ENCODE assay signal across 9 cellular contexts in genomic region chr7:1418505-1419309, GRCh38. TPM values are rescaled to one million over a fixed set of nuclear protein-coding genes. Genes with fewer than 3 reads are reported as not detected.
A peak's percentile ranks its signal among the peaks of the same experiment; 100 is the strongest.
DNase-seq lines count a peak whose midpoint lies in the region; ATAC-seq and TF ChIP-seq lines count a peak whose summit lies in the region.
"Had no signal": no experiment of that assay in that cellular context is flagged by ENCODE, and none has a peak within 500 bp of the region (broad histone marks: within the 10 kb centered on the region; RNA-seq: fewer than 3 reads in every experiment).

No MANE protein-coding gene starts in this region.

- TF ChIP-seq CTCF in LNCaP clone FGC (IDR thresholded peaks at IDR 0.05; ENCODE audit: control insufficient read depth, extremely low read depth, insufficient read depth) = no peak

- DNase-seq in activated CD4-positive, alpha-beta T cell treated with anti-CD3 and anti-CD28 coated beads for 48 hours = peak; percentile 29
- no peak for DNase-seq in activated CD4-positive, alpha-beta T cell treated with anti-CD3 and anti-CD28 coated beads for 4 hours
- DNase-seq in LNCaP clone FGC (ENCODE audit: low read depth) = peak; percentile 49
- DNase-seq in lung microvascular endothelial cell (ENCODE audit: low read depth in 2 of 2) = peak; percentile 24 to 36
- DNase-seq in NCI-H1092 treated with DMSO at 0.1 percent for 48 hours (lab: John Stamatoyannopoulos, UW) = no peak

- peak overlapping the region; percentile 42 for H3K27ac Mint-ChIP-seq in T-helper 1 cell treated with Interleukin-12 subunit alpha and Interleukin-12 subunit beta and Interleukin-4 antibody, amounts not matched to agents 30 μg/mL and 1 μg/mL, for 36 hours
- H3K27ac Mint-ChIP-seq: nephron had no signal

- H3K4me3 ChIP-seq in LNCaP clone FGC (ENCODE audit: low read depth, low read length) = no peak overlapping the region

- peak overlapping the region; percentile 35 for H3K4me3 Mint-ChIP-seq in T-helper 1 cell treated with Interleukin-12 subunit alpha and Interleukin-12 subunit beta and Interleukin-4 antibody, amounts not matched to agents 30 μg/mL and 1 μg/mL, for 36 hours
- H3K4me3 Mint-ChIP-seq: nephron had no signal

- ATAC-seq in GM19467 (IDR thresholded peaks at IDR 0.05; ENCODE audit: unreplicated experiment) (no peak), HG03442 (IDR thresholded peaks at IDR 0.05; ENCODE audit: unreplicated experiment) (no peak)

- H3K27me3 Mint-ChIP-seq in T-helper 1 cell treated with Interleukin-12 subunit alpha and Interleukin-12 subunit beta and Interleukin-4 antibody, amounts not matched to agents 30 μg/mL and 1 μg/mL, for 36 hours (ENCODE audit: low read depth) = peaks cover 17% of the 10 kb centered on the region

- no peaks in the 10 kb centered on the region for H3K36me3 Mint-ChIP-seq in T-helper 1 cell treated with Interleukin-12 subunit alpha and Interleukin-12 subunit beta and Interleukin-4 antibody, amounts not matched to agents 30 μg/mL and 1 μg/mL, for 36 hours (ENCODE audit: low read depth)

- peaks cover 23% of the 10 kb centered on the region for H3K4me1 Mint-ChIP-seq in T-helper 1 cell treated with Interleukin-12 subunit alpha and Interleukin-12 subunit beta and Interleukin-4 antibody, amounts not matched to agents 30 μg/mL and 1 μg/mL, for 36 hours (ENCODE audit: low read depth)

- no peaks in the 10 kb centered on the region for H3K9me3 Mint-ChIP-seq in T-helper 1 cell treated with Interleukin-12 subunit alpha and Interleukin-12 subunit beta and Interleukin-4 antibody, amounts not matched to agents 30 μg/mL and 1 μg/mL, for 36 hours
- H3K9me3 Mint-ChIP-seq: nephron had no signal

RNA-seq across cellular contexts. Expression of gene MICALL2, which starts 40.6 kb away (rescaled TPM):
- total RNA-seq in lung microvascular endothelial cell = 7.4 and 8.9 TPM in 2 replicates

Comparison
In these comparisons a context has a peak if more than half of its experiments do, and no peak if none do; other contexts are left out.
1. DNase-seq: peak in activated CD4-positive, alpha-beta T cell treated with anti-CD3 and anti-CD28 coated beads for 48 hours (single experiment), LNCaP clone FGC (single experiment) and lung microvascular endothelial cell (2 of 2); none in activated CD4-positive, alpha-beta T cell treated with anti-CD3 and anti-CD28 coated beads for 4 hours (0 of 2) and NCI-H1092 treated with DMSO at 0.1 percent for 48 hours (single experiment).